1 cellular context compared by ENCODE assay signal in genomic region chr11:3378426-3379423, GRCh38.
A peak's percentile ranks its signal among the peaks of the same experiment; 100 is the strongest.
TF ChIP-seq lines count a peak whose summit lies in the region.

Gene ZNF195, minus strand, starts transcription at chr11:3379146. Its CDS starts 106 bp downstream, at chr11:3379040.

TF ChIP-seq in HEK293, 187 proteins besides CTCF, POLR2A, EP300 and RAD21 (continued from another document and continues in another):
- peak; percentile 33 for TF ChIP-seq PATZ1 (tag by site-specific recombination; IDR thresholded peaks at IDR 0.05)
- no peak for TF ChIP-seq ZNF660 (tag by site-specific recombination; IDR thresholded peaks at IDR 0.05)
- no peak for TF ChIP-seq BCL11A (tag by site-specific recombination; IDR thresholded peaks at IDR 0.05; ENCODE audit: low read depth)
- TF ChIP-seq ZNF391 (tag by site-specific recombination; IDR thresholded peaks at IDR 0.05; ENCODE audit: borderline replicate concordance, low read depth), result no peak
- TF ChIP-seq ZNF623 (tag by site-specific recombination; IDR thresholded peaks at IDR 0.05), result no peak
- TF ChIP-seq ZBTB6 (tag by site-specific recombination; IDR thresholded peaks at IDR 0.05), result no peak
- no peak for TF ChIP-seq ZSCAN23 (tag by site-specific recombination; IDR thresholded peaks at IDR 0.05)
- TF ChIP-seq YY2 (tag by site-specific recombination; IDR thresholded peaks at IDR 0.05), result 0 out of 2 replicates have a peak, but pooled peaks have one; percentile 51
- no peak for TF ChIP-seq ZNF202 (tag by site-specific recombination; IDR thresholded peaks at IDR 0.05; ENCODE audit: borderline replicate concordance)
- no peak for TF ChIP-seq SETDB1 (IDR thresholded peaks at IDR 0.05; ENCODE audit: insufficient read length, low read length)
- TF ChIP-seq ZNF624 (tag by site-specific recombination; IDR thresholded peaks at IDR 0.05), result no peak
- peak; percentile 72 for TF ChIP-seq ZNF518A (tag by site-specific recombination; conservative IDR thresholded peaks at IDR 0.05; ENCODE audit: low read depth)
- no peak for TF ChIP-seq KLF1 (tag by site-specific recombination; IDR thresholded peaks at IDR 0.05)
- no peak for TF ChIP-seq ZNF555 (tag by site-specific recombination; conservative IDR thresholded peaks at IDR 0.05)
- peak; percentile 28; the same call in 1 of the 2 replicates for TF ChIP-seq ZNF76 (tag by site-specific recombination; IDR thresholded peaks at IDR 0.05; ENCODE audit: borderline replicate concordance, low read depth)
- no peak for TF ChIP-seq INSM2 (tag by site-specific recombination; IDR thresholded peaks at IDR 0.05)
- no peak for TF ChIP-seq ZNF350 (tag by site-specific recombination; IDR thresholded peaks at IDR 0.05)
- TF ChIP-seq ZSCAN18 (tag by site-specific recombination; IDR thresholded peaks at IDR 0.05), result no peak
- TF ChIP-seq ZNF324 (tag by site-specific recombination; IDR thresholded peaks at IDR 0.05), result no peak
- TF ChIP-seq ZNF394 (tag by site-specific recombination; IDR thresholded peaks at IDR 0.05; ENCODE audit: borderline replicate concordance), result no peak
- no peak for TF ChIP-seq PRDM1 (tag by site-specific recombination; IDR thresholded peaks at IDR 0.05)
- TF ChIP-seq ZNF560 (tag by site-specific recombination; IDR thresholded peaks at IDR 0.05; ENCODE audit: borderline replicate concordance), result no peak
- no peak for TF ChIP-seq ZNF155 (tag by site-specific recombination; IDR thresholded peaks at IDR 0.05)
- TF ChIP-seq ATF2 (tag by site-specific recombination; IDR thresholded peaks at IDR 0.05; ENCODE audit: low read depth), result peak; percentile 74
- TF ChIP-seq ZNF510 (tag by site-specific recombination; IDR thresholded peaks at IDR 0.05; ENCODE audit: insufficient replicate concordance), result no peak
- peak; percentile 77 for TF ChIP-seq SP3 (tag by site-specific recombination; IDR thresholded peaks at IDR 0.05)
- TF ChIP-seq BCL6B (tag by site-specific recombination; IDR thresholded peaks at IDR 0.05), result no peak
- TF ChIP-seq KLF17 (tag by site-specific recombination; IDR thresholded peaks at IDR 0.05), result no peak
- TF ChIP-seq ZNF596 (tag by site-specific recombination; IDR thresholded peaks at IDR 0.05), result no peak
- TF ChIP-seq GLIS2 (tag by site-specific recombination; IDR thresholded peaks at IDR 0.05), result peak; percentile 56
- TF ChIP-seq ZNF221 (tag by site-specific recombination; IDR thresholded peaks at IDR 0.05; ENCODE audit: borderline replicate concordance), result no peak
- peak; percentile 86 for TF ChIP-seq SP7 (tag by site-specific recombination; IDR thresholded peaks at IDR 0.05)
- no peak for TF ChIP-seq ZNF280D (tag by site-specific recombination; IDR thresholded peaks at IDR 0.05)
- 0 out of 2 replicates have a peak, but pooled peaks have one; percentile 68 for TF ChIP-seq ZXDB (tag by site-specific recombination; IDR thresholded peaks at IDR 0.05)
- TF ChIP-seq GFI1B (tag by site-specific recombination; IDR thresholded peaks at IDR 0.05), result no peak
- TF ChIP-seq ZNF658 (tag by site-specific recombination; IDR thresholded peaks at IDR 0.05), result no peak
- TF ChIP-seq ZBTB10 (tag by site-specific recombination; IDR thresholded peaks at IDR 0.05), result peak; percentile 37; the same call in 1 of the 2 replicates
- TF ChIP-seq ZNF558 (tag by site-specific recombination; IDR thresholded peaks at IDR 0.05), result no peak
